19 cellular contexts compared by ENCODE assay signal in genomic region chr14:22113401-22113800, GRCh38.
A peak's percentile ranks its signal among the peaks of the same experiment; 100 is the strongest.
DNase-seq lines count a peak whose midpoint lies in the region; ATAC-seq, FAIRE-seq and TF ChIP-seq lines count a peak whose summit lies in the region.
"Had no signal": no experiment of that assay in that cellular context is flagged by ENCODE, and none has a peak within 500 bp of the region (broad histone marks: within the 10 kb centered on the region; RNA-seq: fewer than 3 reads in every experiment).

No MANE protein-coding gene starts in this region.

- H3K36me3 Mint-ChIP-seq in activated T-helper 1 cell treated with anti-CD3 and anti-CD28 coated beads, Interleukin-12 subunit alpha, Interleukin-12 subunit beta, Interleukin-2, Interleukin-4 antibody, amounts not matched to agents 30 ng/mL and 10 ng/mL and 1 ng/mL, durations not matched to agents 14 hours and 24 hours and 36 hours (ENCODE audit: low read depth) = no peaks in the 10 kb centered on the region
- peaks cover 0 to 4% (median 0%) of the 10 kb centered on the region in 3 donors for H3K36me3 Mint-ChIP-seq in naive thymus-derived CD8-positive, alpha-beta T cell
- H3K36me3 Mint-ChIP-seq: immature natural killer cell had no signal

- no peaks in the 10 kb centered on the region for H3K27me3 ChIP-seq in HepG2 (ENCODE audit: control insufficient read depth in 1 of 2, insufficient read depth in 2 of 2, low read length in 2 of 2)
- H3K27me3 ChIP-seq in right lobe of liver = no peaks in the 10 kb centered on the region
- H3K27me3 ChIP-seq: adrenal gland, upper lobe of right lung had no signal

- no peak overlapping the region for H3K9ac ChIP-seq in HepG2 (ENCODE audit: insufficient read depth, low read depth, low read length)

- H3K36me3 ChIP-seq in HepG2 (replicated peaks in 1 of 2; ENCODE audit: control insufficient read depth in 1 of 2, insufficient read depth in 2 of 2, low read length in 2 of 2) = no peaks in the 10 kb centered on the region
- H3K36me3 ChIP-seq in right lobe of liver = no peaks in the 10 kb centered on the region
- H3K36me3 ChIP-seq: adrenal gland, heart left ventricle, left ventricle myocardium inferior, upper lobe of right lung had no signal

- ATAC-seq in HepG2 = peak; percentile 49; the same call in 2 of the 3 replicates
- ATAC-seq in right lobe of liver = no peak
- ATAC-seq in naive thymus-derived CD8-positive, alpha-beta T cell = peak; percentile 64 to 69
- no peak for ATAC-seq in HG02981 (IDR thresholded peaks at IDR 0.05; ENCODE audit: unreplicated experiment)
- ATAC-seq: heart left ventricle, upper lobe of right lung had no signal

- H3K4me3 ChIP-seq in HepG2 (replicated peaks in 1 of 3; ENCODE audit: insufficient read depth in 1 of 3, low read depth in 2 of 3, low read length in 3 of 3) = no peak overlapping the region
- no peak overlapping the region for H3K4me3 ChIP-seq in right lobe of liver
- H3K4me3 ChIP-seq: adrenal gland, heart left ventricle, left ventricle myocardium inferior, upper lobe of right lung had no signal

- peak overlapping the region; percentile 79 for H3K27ac Mint-ChIP-seq in activated T-helper 1 cell treated with anti-CD3 and anti-CD28 coated beads, Interleukin-12 subunit alpha, Interleukin-12 subunit beta, Interleukin-2, Interleukin-4 antibody, amounts not matched to agents 30 ng/mL and 10 ng/mL and 1 ng/mL, durations not matched to agents 14 hours and 24 hours and 36 hours
- H3K27ac Mint-ChIP-seq in naive thymus-derived CD8-positive, alpha-beta T cell = peak overlapping the region in 9 of 10 donors; percentile 68 to 89 (median 85)
- H3K27ac Mint-ChIP-seq: immature natural killer cell had no signal

- intact Hi-C loops in HepG2 (cut with micrococcal nuclease; ENCODE audit: unreplicated experiment) = no loop called here
- intact Hi-C loops in right lobe of liver (cut with DNase I) = no loop called here
- intact Hi-C loops in activated T-helper 1 cell treated with anti-CD3 and anti-CD28 coated beads, Interleukin-12 subunit alpha, Interleukin-12 subunit beta, Interleukin-2, Interleukin-4 antibody, amounts not matched to agents 30 ng/mL and 10 ng/mL and 1 ng/mL, durations not matched to agents 14 hours and 24 hours and 36 hours (cut with micrococcal nuclease) = no loop called here

- no peaks in the 10 kb centered on the region for H3K27me3 Mint-ChIP-seq in activated T-helper 1 cell treated with anti-CD3 and anti-CD28 coated beads, Interleukin-12 subunit alpha, Interleukin-12 subunit beta, Interleukin-2, Interleukin-4 antibody, amounts not matched to agents 30 ng/mL and 10 ng/mL and 1 ng/mL, durations not matched to agents 14 hours and 24 hours and 36 hours (ENCODE audit: insufficient read depth)
- peaks cover 0 to 4% (median 0%) of the 10 kb centered on the region in 5 donors for H3K27me3 Mint-ChIP-seq in naive thymus-derived CD8-positive, alpha-beta T cell

- peaks cover 27% of the 10 kb centered on the region for H3K4me1 Mint-ChIP-seq in activated T-helper 1 cell treated with anti-CD3 and anti-CD28 coated beads, Interleukin-12 subunit alpha, Interleukin-12 subunit beta, Interleukin-2, Interleukin-4 antibody, amounts not matched to agents 30 ng/mL and 10 ng/mL and 1 ng/mL, durations not matched to agents 14 hours and 24 hours and 36 hours (ENCODE audit: low read depth)
- H3K4me1 Mint-ChIP-seq in naive thymus-derived CD8-positive, alpha-beta T cell = peaks cover 2 to 14% (median 7%) of the 10 kb centered on the region in 4 donors
- H3K4me1 Mint-ChIP-seq: immature natural killer cell, neural crest cell had no signal

- DNase-seq in NCI-H82 (lab: John Stamatoyannopoulos, UW) (peak; percentile 33), NCI-H82 treated with DMSO at 0.1 percent for 48 hours (lab: John Stamatoyannopoulos, UW; ENCODE audit: unreplicated experiment) (no peak), HepG2 (ENCODE audit: low spot score) (no peak), right lobe of liver (no peak), urothelium cell line (ENCODE audit: low spot score) (no peak)
- no peak for DNase-seq in activated T-helper 1 cell treated with anti-CD3 and anti-CD28 coated beads, Interleukin-12 subunit alpha, Interleukin-12 subunit beta, Interleukin-2, Interleukin-4 antibody, amounts not matched to agents 30 ng/mL and 10 ng/mL and 1 ng/mL, durations not matched to agents 14 hours and 24 hours and 36 hours (ENCODE audit: low spot score)
- DNase-seq in naive thymus-derived CD8-positive, alpha-beta T cell = peak in 1 of 10 donors; percentile 50
- DNase-seq: 8988T, adrenal gland, Calu3, H7, heart left ventricle, immature natural killer cell, left ventricle myocardium inferior, NCI-H69, SHP77 treated with DMSO at 0.1 percent for 48 hours, upper lobe of right lung had no signal

- H3K4me1 ChIP-seq in HepG2 (ENCODE audit: insufficient read depth, low read length) (no peaks in the 10 kb centered on the region), right lobe of liver (no peaks in the 10 kb centered on the region)
- H3K4me1 ChIP-seq: adrenal gland, heart left ventricle, left ventricle myocardium inferior, upper lobe of right lung had no signal

- no peaks in the 10 kb centered on the region for H3K9me3 Mint-ChIP-seq in activated T-helper 1 cell treated with anti-CD3 and anti-CD28 coated beads, Interleukin-12 subunit alpha, Interleukin-12 subunit beta, Interleukin-2, Interleukin-4 antibody, amounts not matched to agents 30 ng/mL and 10 ng/mL and 1 ng/mL, durations not matched to agents 14 hours and 24 hours and 36 hours
- H3K9me3 Mint-ChIP-seq in naive thymus-derived CD8-positive, alpha-beta T cell = no peaks in the 10 kb centered on the region
- H3K9me3 Mint-ChIP-seq: neural crest cell had no signal

- H3K27ac ChIP-seq in HepG2 (ENCODE audit: extremely low read length, insufficient read depth, low read length) (no peak overlapping the region), right lobe of liver (no peak overlapping the region)
- H3K27ac ChIP-seq: adrenal gland, heart left ventricle, left ventricle myocardium inferior, upper lobe of right lung had no signal

- BruUV-seq in HepG2 (replicated peaks; lab: Mats Ljungman, UMichigan) = no TSS peak

- in situ Hi-C loops in HepG2 (cut with HindIII; ENCODE audit: extremely low pct_ligation_motif_present, low pct_unique_long_range_greater_than_20kb) = no loop called here

- TF ChIP-seq POLR2A in HepG2 (IDR thresholded peaks at IDR 0.05; ENCODE audit: insufficient read depth in 1 of 2, low read depth in 2 of 2, low read length in 2 of 2) (no peak), right lobe of liver (IDR thresholded peaks at IDR 0.05) (no peak)

- CTCF ChIA-PET in HepG2 (lab: Yijun Ruan, JAX; ENCODE audit: low intra/inter-chr PET ratio, low total read pairs) = no interaction called here

- POLR2A ChIA-PET in HepG2 (lab: Yijun Ruan, JAX) = no interaction called here
- POLR2A ChIA-PET in naive thymus-derived CD8-positive, alpha-beta T cell (lab: Charles Lee) = interaction anchor here (0.9 kb wide), 2 partner anchors 11 to 457 kb away, joined by 3 to 4 read pairs; no protein-coding TSS in a partner anchor

- WGBS in HepG2 (ENCODE audit: low lambda C conversion rate) = 63% methylated on average over 13 of the region's 13 CpGs
- WGBS in right lobe of liver (ENCODE audit: insufficient coverage, low coverage, low lambda C conversion rate, missing lambda C conversion rate) = 76% methylated on average over 11 of the region's 13 CpGs

- no peak for TF ChIP-seq EP300 in HepG2 (IDR thresholded peaks at IDR 0.05; ENCODE audit: low read depth in 2 of 2, low read length in 2 of 2)
- no peak for TF ChIP-seq EP300 in HepG2 (CRISPR knock-in tag; IDR thresholded peaks at IDR 0.05; ENCODE audit: borderline replicate concordance)

- no peak for TF ChIP-seq CTCF in HepG2 (CRISPR knock-in tag; IDR thresholded peaks at IDR 0.05)
- no peak for TF ChIP-seq CTCF in right lobe of liver (IDR thresholded peaks at IDR 0.05)

- peak overlapping the region; percentile 77 for H3K4me3 Mint-ChIP-seq in activated T-helper 1 cell treated with anti-CD3 and anti-CD28 coated beads, Interleukin-12 subunit alpha, Interleukin-12 subunit beta, Interleukin-2, Interleukin-4 antibody, amounts not matched to agents 30 ng/mL and 10 ng/mL and 1 ng/mL, durations not matched to agents 14 hours and 24 hours and 36 hours
- H3K4me3 Mint-ChIP-seq in naive thymus-derived CD8-positive, alpha-beta T cell = peak overlapping the region in 9 of 10 donors; percentile 50 to 69 (median 65)
- H3K4me3 Mint-ChIP-seq: immature natural killer cell, neural crest cell had no signal

- TF ChIP-seq RAD21 in HepG2 (CRISPR knock-in tag; IDR thresholded peaks at IDR 0.05) = no peak

- no peaks in the 10 kb centered on the region for H4K20me1 ChIP-seq in HepG2 (ENCODE audit: insufficient read depth, low read length)

- H3K79me2 ChIP-seq in HepG2 (ENCODE audit: insufficient read depth, low read length) = no peaks in the 10 kb centered on the region

- FAIRE-seq in HepG2 (lab: Jason Lieb, UNC) (no peak), urothelium cell line (lab: Jason Lieb, UNC) (no peak)

- no peak overlapping the region for H3K4me2 ChIP-seq in HepG2 (ENCODE audit: low read depth, low read length)

- H2AFZ ChIP-seq in HepG2 (ENCODE audit: low read length) = no peak overlapping the region

- no peaks in the 10 kb centered on the region for H3K9me3 ChIP-seq in HepG2 (ENCODE audit: low read length)
- no peaks in the 10 kb centered on the region for H3K9me3 ChIP-seq in right lobe of liver
- H3K9me3 ChIP-seq: adrenal gland, upper lobe of right lung had no signal

TF ChIP-seq in HepG2, 621 proteins besides CTCF, POLR2A, EP300 and RAD21:
- TF ChIP-seq SCMH1 (CRISPR knock-in tag; IDR thresholded peaks at IDR 0.05; ENCODE audit: borderline replicate concordance) (0 out of 2 replicates have a peak, but pooled peaks have one; percentile 22), ZFP90 (CRISPR knock-in tag; IDR thresholded peaks at IDR 0.05; ENCODE audit: borderline replicate concordance) (no peak)
TF ChIP-seq in HepG2: peak in this region for 1.

Comparison
In these comparisons a context has a peak if more than half of its experiments do, and no peak if none do; other contexts are left out.
1. ATAC-seq: peak in HepG2 (single experiment) and naive thymus-derived CD8-positive, alpha-beta T cell (2 of 2); none in right lobe of liver (0 of 4) and HG02981 (single experiment).